In the genomic region with DNA sequence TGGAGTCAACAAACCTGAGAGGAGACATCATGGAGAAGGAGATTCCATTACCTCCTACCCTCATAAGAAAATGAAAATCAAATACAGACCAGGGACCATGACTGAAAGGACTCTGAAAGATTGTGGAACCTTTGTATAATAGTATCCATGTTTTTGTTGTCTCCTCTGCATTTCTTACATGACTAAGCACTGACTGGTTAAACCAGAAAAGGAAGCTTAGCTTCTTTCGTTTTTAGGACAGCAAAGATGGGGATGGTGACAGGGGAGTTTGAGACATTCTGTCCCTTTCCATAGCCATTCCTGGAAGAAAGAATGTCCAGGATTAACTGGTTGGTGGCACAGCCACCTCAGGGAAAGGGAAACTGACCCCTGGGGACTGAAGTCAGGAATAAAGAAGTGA, we compare ENCODE assay signal across 11 cellular contexts. TPM values are rescaled to one million over a fixed set of nuclear protein-coding genes. Genes with fewer than 3 reads are reported as not detected.
A peak's percentile ranks its signal among the peaks of the same experiment; 100 is the strongest.
DNase-seq lines count a peak whose midpoint lies in the region; FAIRE-seq and TF ChIP-seq lines count a peak whose summit lies in the region.
"Had no signal": no experiment of that assay in that cellular context is flagged by ENCODE, and none has a peak within 500 bp of the region (broad histone marks: within the 10 kb centered on the region; RNA-seq: fewer than 3 reads in every experiment).

No MANE protein-coding gene starts in this region.

- no peak overlapping the region for H3K4me3 Mint-ChIP-seq in activated CD4-positive, alpha-beta memory T cell treated with anti-CD3 and anti-CD28 coated beads, Interleukin-2, amount 10 ng/mL, durations not matched to agents 7 days and 5 days
- H3K4me3 Mint-ChIP-seq: activated naive CD8-positive, alpha-beta T cell treated with anti-CD3 and anti-CD28 coated beads for 36 hours had no signal

- CTCF ChIA-PET in activated CD4-positive, alpha-beta memory T cell treated with anti-CD3 and anti-CD28 coated beads, Interleukin-2, amount 10 ng/mL, durations not matched to agents 7 days and 5 days (lab: Charles Lee) = interaction anchor here (1.2 kb wide), 1 partner anchor 11 kb away, joined by 5 read pairs; no protein-coding TSS in a partner anchor

- no peak for TF ChIP-seq POLR2A in H54 (IDR thresholded peaks at IDR 0.05; ENCODE audit: low read depth, low read length)
- no peak for TF ChIP-seq POLR2A in spleen (IDR thresholded peaks at IDR 0.05)

- no peaks in the 10 kb centered on the region for H3K9me3 ChIP-seq in spleen

- peak overlapping the region in 7 of 8 donors; percentile 11 to 86 (median 72) for H3K27ac ChIP-seq in spleen

- intact Hi-C loops in spleen (cut with DNase I; ENCODE audit: low total_unique reads) = loop anchor here (10.0 kb wide), 1 partner anchor 295 kb away; a partner anchor contains a TSS

- H3K4me1 ChIP-seq in spleen = peaks cover 9 to 96% (median 65%) of the 10 kb centered on the region in 6 donors

- H3K36me3 Mint-ChIP-seq in activated CD4-positive, alpha-beta memory T cell treated with anti-CD3 and anti-CD28 coated beads, Interleukin-2, amount 10 ng/mL, durations not matched to agents 7 days and 5 days (ENCODE audit: low read depth) = peaks cover 11% of the 10 kb centered on the region

- H3K4me1 Mint-ChIP-seq in activated CD4-positive, alpha-beta memory T cell treated with anti-CD3 and anti-CD28 coated beads, Interleukin-2, amount 10 ng/mL, durations not matched to agents 7 days and 5 days = peaks cover 23% of the 10 kb centered on the region

- H3K27ac Mint-ChIP-seq in activated CD4-positive, alpha-beta memory T cell treated with anti-CD3 and anti-CD28 coated beads, Interleukin-2, amount 10 ng/mL, durations not matched to agents 7 days and 5 days = no peak overlapping the region
- H3K27ac Mint-ChIP-seq: activated naive CD8-positive, alpha-beta T cell treated with anti-CD3 and anti-CD28 coated beads for 36 hours had no signal

- TF ChIP-seq CTCF in fibroblast of mammary gland (conservative IDR thresholded peaks at IDR 0.05; ENCODE audit: control insufficient read depth, insufficient read depth, low read depth, low read length) (no peak), spleen (IDR thresholded peaks at IDR 0.05 in 8 of 11, conservative IDR thresholded peaks at IDR 0.05 in 3 of 11) (no peak)

- peak; percentile 55 for FAIRE-seq in H54 (lab: Jason Lieb, UNC)
- FAIRE-seq in RCC 7860 (lab: Jason Lieb, UNC) = no peak

- H3K4me3 ChIP-seq in fibroblast of mammary gland (ENCODE audit: control insufficient read depth, low read depth, low read length) (no peak overlapping the region), spleen (peak overlapping the region in 1 of 8 donors; percentile 21)

- DNase-seq in H54 (ENCODE audit: insufficient read length, low spot score) (no peak), RCC 7860 (ENCODE audit: low spot score) (peak; percentile 43), fibroblast of mammary gland (ENCODE audit: low read depth) (peak; percentile 55), spleen (no peak), NCI-H1417 treated with DMSO at 0.1 percent for 48 hours (lab: John Stamatoyannopoulos, UW) (no peak), DMS153 treated with DMSO at 0.1 percent for 48 hours (lab: John Stamatoyannopoulos, UW; ENCODE audit: unreplicated experiment) (no peak)
- DNase-seq in activated CD4-positive, CD25-positive, alpha-beta regulatory T cell treated with anti-CD3 and anti-CD28 coated beads, Interleukin-2, amount 50 U/mL, for 72 hours = no peak
- DNase-seq in activated CD4-positive, alpha-beta memory T cell treated with anti-CD3 and anti-CD28 coated beads, Interleukin-2, amount 10 ng/mL, durations not matched to agents 7 days and 5 days = no peak
- DNase-seq: activated naive CD8-positive, alpha-beta T cell treated with anti-CD3 and anti-CD28 coated beads for 36 hours; midbrain; stimulated activated CD4-positive, alpha-beta T cell treated with anti-CD3 and anti-CD28 coated beads, Interleukin-15, amount 100 ng/mL, for 24 hours had no signal

- no peaks in the 10 kb centered on the region for H3K9me3 Mint-ChIP-seq in activated CD4-positive, alpha-beta memory T cell treated with anti-CD3 and anti-CD28 coated beads, Interleukin-2, amount 10 ng/mL, durations not matched to agents 7 days and 5 days
- H3K9me3 Mint-ChIP-seq: activated naive CD8-positive, alpha-beta T cell treated with anti-CD3 and anti-CD28 coated beads for 36 hours had no signal

- no peaks in the 10 kb centered on the region for H3K27me3 ChIP-seq in spleen (replicated peaks in 1 of 7)

- POLR2A ChIA-PET in activated CD4-positive, alpha-beta memory T cell treated with anti-CD3 and anti-CD28 coated beads, Interleukin-2, amount 10 ng/mL, durations not matched to agents 7 days and 5 days (lab: Charles Lee) = interaction anchor here (0.6 kb wide), 1 partner anchor 10 kb away, joined by 3 read pairs; no protein-coding TSS in a partner anchor

- 10 to 19% (median 15%) methylated on average over 1 of the region's 1 CpG for WGBS in spleen, 5 donors

- H3K36me3 ChIP-seq in spleen = peaks cover 0 to 14% (median 0%) of the 10 kb centered on the region in 6 donors

- no peaks in the 10 kb centered on the region for H3K27me3 Mint-ChIP-seq in activated CD4-positive, alpha-beta memory T cell treated with anti-CD3 and anti-CD28 coated beads, Interleukin-2, amount 10 ng/mL, durations not matched to agents 7 days and 5 days
- H3K27me3 Mint-ChIP-seq: activated naive CD8-positive, alpha-beta T cell treated with anti-CD3 and anti-CD28 coated beads for 36 hours had no signal

RNA-seq across cellular contexts. Expression of a gene that starts 22.2 kb away (rescaled TPM):
- total RNA-seq in spleen = 100 to 1,000 TPM; 197 to 505 (median 301) TPM
- 10 to 100 TPM in 1 of 3 donors, 1 to 10 TPM in 2; 8.3 to 17.0 (median 9.0) TPM for polyA plus RNA-seq in spleen
- total RNA-seq in activated CD4-positive, alpha-beta memory T cell treated with anti-CD3 and anti-CD28 coated beads, Interleukin-2, amount 10 ng/mL, durations not matched to agents 7 days and 5 days = 1 to 10 TPM; 4.9 to 8.0 TPM

RNA-seq across cellular contexts. Expression of a gene that starts 22.2 kb away (rescaled TPM):
- 100 to 1,000 TPM in 3 of 7 donors, 10 to 100 TPM in 4; 41.0 to 169 (median 92.9) TPM for total RNA-seq in spleen
- 10 to 100 TPM; 10.4 to 24.2 (median 17.7) TPM for polyA plus RNA-seq in spleen
- 10 to 100 TPM; 20.6 TPM for total RNA-seq in activated CD4-positive, alpha-beta memory T cell treated with anti-CD3 and anti-CD28 coated beads, Interleukin-2, amount 10 ng/mL, durations not matched to agents 7 days and 5 days

Comparison
In these comparisons a context has a peak if more than half of its experiments do, and no peak if none do; other contexts are left out.
1. DNase-seq: peak in RCC 7860 (single experiment) and fibroblast of mammary gland (single experiment); none in H54 (single experiment), spleen (single experiment), NCI-H1417 treated with DMSO at 0.1 percent for 48 hours (single experiment), activated CD4-positive, CD25-positive, alpha-beta regulatory T cell treated with anti-CD3 and anti-CD28 coated beads, Interleukin-2, amount 50 U/mL, for 72 hours (single experiment), DMS153 treated with DMSO at 0.1 percent for 48 hours (single experiment) and activated CD4-positive, alpha-beta memory T cell treated with anti-CD3 and anti-CD28 coated beads, Interleukin-2, amount 10 ng/mL, durations not matched to agents 7 days and 5 days (single experiment).
2. RNA of a gene that starts 22.2 kb away (total RNA-seq): 197 to 505 TPM in spleen; 4.9 to 8.0 TPM in activated CD4-positive, alpha-beta memory T cell treated with anti-CD3 and anti-CD28 coated beads, Interleukin-2, amount 10 ng/mL, durations not matched to agents 7 days and 5 days; every median in the first group is over 10 times any median in the second.